1 cellular context compared by ENCODE assay signal in genomic region chr3:62057339-62058047, GRCh38.
TF ChIP-seq lines count a peak whose summit lies in the region.

No MANE protein-coding gene starts in this region.

TF ChIP-seq in HepG2, 621 proteins besides CTCF, POLR2A, EP300 and RAD21 (continued from another document and continues in another):
- peak; percentile 43; the same call in 1 of the 2 replicates for TF ChIP-seq LCORL (IDR thresholded peaks at IDR 0.05)
- TF ChIP-seq LCORL (CRISPR knock-in tag; IDR thresholded peaks at IDR 0.05), result peak; percentile 24; the same call in 1 of the 2 replicates
- no peak for TF ChIP-seq SOX13 (IDR thresholded peaks at IDR 0.05)
- TF ChIP-seq SOX13 (CRISPR knock-in tag; conservative IDR thresholded peaks at IDR 0.05 in 1 of 2, IDR thresholded peaks at IDR 0.05 in 1 of 2), result peak in 1 of 2 experiments; percentile 46; a peak in 1 of 4 replicates
- no peak for TF ChIP-seq MED13 (CRISPR knock-in tag; IDR thresholded peaks at IDR 0.05)
- TF ChIP-seq RNF219 (CRISPR knock-in tag; IDR thresholded peaks at IDR 0.05), result no peak
- no peak for TF ChIP-seq ZNF484 (CRISPR knock-in tag; IDR thresholded peaks at IDR 0.05; ENCODE audit: borderline replicate concordance, low read depth)
- TF ChIP-seq HNRNPK (IDR thresholded peaks at IDR 0.05; ENCODE audit: low read depth, low read length, poor library complexity, severe bottlenecking), result no peak
- TF ChIP-seq SP2 (CRISPR knock-in tag; IDR thresholded peaks at IDR 0.05), result no peak
- TF ChIP-seq KIAA2018 (CRISPR knock-in tag; IDR thresholded peaks at IDR 0.05; ENCODE audit: borderline replicate concordance), result no peak
- TF ChIP-seq, protein P1, sequence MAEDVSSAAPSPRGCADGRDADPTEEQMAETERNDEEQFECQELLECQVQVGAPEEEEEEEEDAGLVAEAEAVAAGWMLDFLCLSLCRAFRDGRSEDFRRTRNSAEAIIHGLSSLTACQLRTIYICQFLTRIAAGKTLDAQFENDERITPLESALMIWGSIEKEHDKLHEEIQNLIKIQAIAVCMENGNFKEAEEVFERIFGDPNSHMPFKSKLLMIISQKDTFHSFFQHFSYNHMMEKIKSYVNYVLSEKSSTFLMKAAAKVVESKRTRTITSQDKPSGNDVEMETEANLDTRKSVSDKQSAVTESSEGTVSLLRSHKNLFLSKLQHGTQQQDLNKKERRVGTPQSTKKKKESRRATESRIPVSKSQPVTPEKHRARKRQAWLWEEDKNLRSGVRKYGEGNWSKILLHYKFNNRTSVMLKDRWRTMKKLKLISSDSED (CRISPR knock-in tag; IDR thresholded peaks at IDR 0.05), result no peak
- TF ChIP-seq TCF12 (IDR thresholded peaks at IDR 0.05), result no peak
- TF ChIP-seq TCF12 (CRISPR knock-in tag; IDR thresholded peaks at IDR 0.05), result no peak
- TF ChIP-seq, protein P2, sequence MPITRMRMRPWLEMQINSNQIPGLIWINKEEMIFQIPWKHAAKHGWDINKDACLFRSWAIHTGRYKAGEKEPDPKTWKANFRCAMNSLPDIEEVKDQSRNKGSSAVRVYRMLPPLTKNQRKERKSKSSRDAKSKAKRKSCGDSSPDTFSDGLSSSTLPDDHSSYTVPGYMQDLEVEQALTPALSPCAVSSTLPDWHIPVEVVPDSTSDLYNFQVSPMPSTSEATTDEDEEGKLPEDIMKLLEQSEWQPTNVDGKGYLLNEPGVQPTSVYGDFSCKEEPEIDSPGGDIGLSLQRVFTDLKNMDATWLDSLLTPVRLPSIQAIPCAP (CRISPR knock-in tag; IDR thresholded peaks at IDR 0.05; ENCODE audit: low read depth), result no peak
- TF ChIP-seq, protein P3, sequence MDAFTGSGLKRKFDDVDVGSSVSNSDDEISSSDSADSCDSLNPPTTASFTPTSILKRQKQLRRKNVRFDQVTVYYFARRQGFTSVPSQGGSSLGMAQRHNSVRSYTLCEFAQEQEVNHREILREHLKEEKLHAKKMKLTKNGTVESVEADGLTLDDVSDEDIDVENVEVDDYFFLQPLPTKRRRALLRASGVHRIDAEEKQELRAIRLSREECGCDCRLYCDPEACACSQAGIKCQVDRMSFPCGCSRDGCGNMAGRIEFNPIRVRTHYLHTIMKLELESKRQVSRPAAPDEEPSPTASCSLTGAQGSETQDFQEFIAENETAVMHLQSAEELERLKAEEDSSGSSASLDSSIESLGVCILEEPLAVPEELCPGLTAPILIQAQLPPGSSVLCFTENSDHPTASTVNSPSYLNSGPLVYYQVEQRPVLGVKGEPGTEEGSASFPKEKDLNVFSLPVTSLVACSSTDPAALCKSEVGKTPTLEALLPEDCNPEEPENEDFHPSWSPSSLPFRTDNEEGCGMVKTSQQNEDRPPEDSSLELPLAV (CRISPR knock-in tag; conservative IDR thresholded peaks at IDR 0.05; ENCODE audit: low read depth), result no peak
- 0 out of 2 replicates have a peak, but pooled peaks have one; percentile 24 for TF ChIP-seq DPF2 (CRISPR knock-in tag; IDR thresholded peaks at IDR 0.05; ENCODE audit: borderline replicate concordance, low read depth)
- TF ChIP-seq ZNF552 (CRISPR knock-in tag; IDR thresholded peaks at IDR 0.05; ENCODE audit: borderline replicate concordance), result no peak
- no peak for TF ChIP-seq YY1 (IDR thresholded peaks at IDR 0.05; ENCODE audit: insufficient read depth, insufficient replicate concordance, low read depth, low read length)
- no peak for TF ChIP-seq ATAD3A (CRISPR knock-in tag; IDR thresholded peaks at IDR 0.05)
- TF ChIP-seq AGO1 (IDR thresholded peaks at IDR 0.05; ENCODE audit: low read depth, low read length, poor library complexity, severe bottlenecking), result no peak
- TF ChIP-seq GZF1 (CRISPR knock-in tag; IDR thresholded peaks at IDR 0.05), result no peak
- TF ChIP-seq ZNF746 (CRISPR knock-in tag; IDR thresholded peaks at IDR 0.05), result no peak
- TF ChIP-seq ZNF549 (CRISPR knock-in tag; IDR thresholded peaks at IDR 0.05), result no peak
- no peak for TF ChIP-seq KLF9 (CRISPR knock-in tag; IDR thresholded peaks at IDR 0.05; ENCODE audit: low read depth)
- no peak for TF ChIP-seq ZNF251 (CRISPR knock-in tag; IDR thresholded peaks at IDR 0.05)
- no peak for TF ChIP-seq JUN (CRISPR knock-in tag; IDR thresholded peaks at IDR 0.05)
- TF ChIP-seq ARHGAP35 (CRISPR knock-in tag; IDR thresholded peaks at IDR 0.05; ENCODE audit: borderline replicate concordance), result no peak
- TF ChIP-seq, protein P4, sequence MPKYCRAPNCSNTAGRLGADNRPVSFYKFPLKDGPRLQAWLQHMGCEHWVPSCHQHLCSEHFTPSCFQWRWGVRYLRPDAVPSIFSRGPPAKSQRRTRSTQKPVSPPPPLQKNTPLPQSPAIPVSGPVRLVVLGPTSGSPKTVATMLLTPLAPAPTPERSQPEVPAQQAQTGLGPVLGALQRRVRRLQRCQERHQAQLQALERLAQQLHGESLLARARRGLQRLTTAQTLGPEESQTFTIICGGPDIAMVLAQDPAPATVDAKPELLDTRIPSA (CRISPR knock-in tag; IDR thresholded peaks at IDR 0.05; ENCODE audit: borderline replicate concordance), result no peak
- TF ChIP-seq HMGXB4 (CRISPR knock-in tag; IDR thresholded peaks at IDR 0.05; ENCODE audit: borderline replicate concordance in 1 of 2, low read depth in 1 of 2), result no peak
- no peak for TF ChIP-seq ZNF576 (CRISPR knock-in tag; IDR thresholded peaks at IDR 0.05)
- no peak for TF ChIP-seq ZNF569 (CRISPR knock-in tag; IDR thresholded peaks at IDR 0.05; ENCODE audit: borderline replicate concordance)
- no peak for TF ChIP-seq SIX4 (CRISPR knock-in tag; IDR thresholded peaks at IDR 0.05)
- TF ChIP-seq NR2F6 (IDR thresholded peaks at IDR 0.05), result no peak
- no peak; the same call in 1 of the 2 replicates for TF ChIP-seq NR2F6 (CRISPR knock-in tag; IDR thresholded peaks at IDR 0.05)
- TF ChIP-seq ZNF24 (IDR thresholded peaks at IDR 0.05), result no peak
- TF ChIP-seq ZC3H13 (CRISPR knock-in tag; IDR thresholded peaks at IDR 0.05), result no peak
- peak; percentile 79 for TF ChIP-seq FOXA3 (CRISPR knock-in tag; IDR thresholded peaks at IDR 0.05)
- no peak for TF ChIP-seq ZNF256 (CRISPR knock-in tag; conservative IDR thresholded peaks at IDR 0.05)
- TF ChIP-seq MAFK (conservative IDR thresholded peaks at IDR 0.05 in 1 of 2, IDR thresholded peaks at IDR 0.05 in 1 of 2; ENCODE audit: low read length in 2 of 2), result no peak
- TF ChIP-seq CAMTA2 (CRISPR knock-in tag; IDR thresholded peaks at IDR 0.05; ENCODE audit: borderline replicate concordance), result no peak
- no peak for TF ChIP-seq EED (CRISPR knock-in tag; IDR thresholded peaks at IDR 0.05)
- TF ChIP-seq NCOA5 (CRISPR knock-in tag; IDR thresholded peaks at IDR 0.05), result no peak
- TF ChIP-seq, protein P5, sequence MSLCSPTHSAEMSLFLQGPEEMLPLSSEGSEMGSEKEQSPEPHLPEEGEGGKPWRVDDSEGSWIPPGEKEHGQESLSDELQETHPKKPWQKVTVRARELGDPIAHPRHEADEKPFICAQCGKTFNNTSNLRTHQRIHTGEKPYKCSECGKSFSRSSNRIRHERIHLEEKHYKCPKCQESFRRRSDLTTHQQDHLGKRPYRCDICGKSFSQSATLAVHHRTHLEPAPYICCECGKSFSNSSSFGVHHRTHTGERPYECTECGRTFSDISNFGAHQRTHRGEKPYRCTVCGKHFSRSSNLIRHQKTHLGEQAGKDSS (CRISPR knock-in tag; IDR thresholded peaks at IDR 0.05; ENCODE audit: borderline replicate concordance, low read depth), result no peak
- TF ChIP-seq ZNF343 (CRISPR knock-in tag; IDR thresholded peaks at IDR 0.05), result no peak
- TF ChIP-seq ZNF775 (CRISPR knock-in tag; IDR thresholded peaks at IDR 0.05; ENCODE audit: borderline replicate concordance), result no peak
- no peak for TF ChIP-seq THAP9 (CRISPR knock-in tag; IDR thresholded peaks at IDR 0.05; ENCODE audit: borderline replicate concordance)
